8 cellular contexts compared by ENCODE assay signal in genomic region chr19:55279773-55280643, GRCh38. TPM values are rescaled to one million over a fixed set of nuclear protein-coding genes. Genes with fewer than 3 reads are reported as not detected.
DNase-seq lines count a peak whose midpoint lies in the region; ATAC-seq and TF ChIP-seq lines count a peak whose summit lies in the region.

Gene HSPBP1, minus strand, starts transcription at chr19:55280110. Its CDS starts 502 bp downstream, at chr19:55279608.

- in situ Hi-C loops in GM13977 (cut with MboI; ENCODE audit: low pct_unique_long_range_greater_than_20kb, low sequenced_read_pairs, unreplicated experiment), result no loop called here

- no peak for TF ChIP-seq POLR2A in vagina (IDR thresholded peaks at IDR 0.05)

- peak within 1 kb of the TSS; percentile 59 for H3K27ac ChIP-seq in right cardiac atrium (ENCODE audit: low read length)
- H3K27ac ChIP-seq in vagina, result peak within 1 kb of the TSS; percentile 84

- H3K4me1 ChIP-seq in right cardiac atrium (ENCODE audit: control insufficient read depth, insufficient read depth, low read length), result no peaks in the 10 kb centered on the region
- peaks cover 21% of the 10 kb centered on the region for H3K4me1 ChIP-seq in vagina

- H3K9me3 ChIP-seq in right cardiac atrium (ENCODE audit: control insufficient read depth, low read length), result no peaks in the 10 kb centered on the region
- no peaks in the 10 kb centered on the region for H3K9me3 ChIP-seq in vagina

- H3K36me3 ChIP-seq in vagina, result peaks cover 0 to 20% of the 10 kb centered on the region in 2 donors

- TF ChIP-seq CTCF in GM13977 (IDR thresholded peaks at IDR 0.05; ENCODE audit: extremely low read depth, insufficient read depth, missing control alignments), result no peak
- TF ChIP-seq CTCF in vagina (IDR thresholded peaks at IDR 0.05), result no peak

- WGBS in right cardiac atrium, result 3% methylated on average over 52 of the region's 52 CpGs

- peak; percentile 61 for ATAC-seq in HG02938 (IDR thresholded peaks at IDR 0.05; ENCODE audit: unreplicated experiment)
- ATAC-seq in right cardiac atrium, result peak; percentile 92 to 93

- peak within 1 kb of the TSS; percentile 56 for H3K4me3 ChIP-seq in right cardiac atrium (ENCODE audit: low read length)
- H3K4me3 ChIP-seq in vagina, result peak within 1 kb of the TSS; percentile 59 to 65

- intact Hi-C loops in T-helper 2 cell treated with Interferon-gamma antibody and Interleukin-4, amounts not matched to agents 100 ng/mL and 5 ng/mL, for 36 hours (cut with micrococcal nuclease), result loop anchor here (1.0 kb wide), 5 partner anchors 21 to 816 kb away; partner anchors contain the start of genes FIZ1, KMT5C and PPP6R1
- intact Hi-C loops in right cardiac atrium (cut with DNase I) (loop anchor here in 1 of 4 donors (2.0 kb wide), 1 partner anchor 21 kb away; the partner anchor contains the start of gene PPP6R1), vagina (cut with DNase I) (no loop called here)

- H3K27me3 ChIP-seq in right cardiac atrium (ENCODE audit: control insufficient read depth, insufficient read depth) (no peaks in the 10 kb centered on the region), vagina (no peaks in the 10 kb centered on the region)

- DNase-seq in GM13977 (ENCODE audit: low spot score) (peak; percentile 89), NCI-H187 treated with DMSO at 0.1 percent for 48 hours (lab: John Stamatoyannopoulos, UW) (peak; percentile 96), anterior cingulate cortex (lab: John Stamatoyannopoulos, UW) (peak; percentile 48 to 96 (median 88)), right cardiac atrium (peak; percentile 92 to 98 (median 97)), pulmonary artery endothelial cell (ENCODE audit: low read depth, low spot score) (peak; percentile 49), vagina (ENCODE audit: extremely low spot score in 2 of 2) (peak in 1 of 2 donors; percentile 96)

RNA-seq across cellular contexts. Expression of gene HSPBP1, which starts in this region (rescaled TPM):
- 35.6 and 35.7 TPM in 2 replicates for total RNA-seq in T-helper 2 cell treated with Interferon-gamma antibody and Interleukin-4, amounts not matched to agents 100 ng/mL and 5 ng/mL, for 36 hours
- total RNA-seq in right cardiac atrium (10 to 100 TPM; 27.7 to 35.1 (median 31.3) TPM), pulmonary artery endothelial cell (30.1 and 37.8 TPM in 2 replicates), vagina (29.5 TPM)
- 48.0 TPM for polyA plus RNA-seq in right cardiac atrium
